ENCODE assay signal across 9 cellular contexts in genomic region chr6:3748726-3749389, GRCh38. TPM values are rescaled to one million over a fixed set of nuclear protein-coding genes. Genes with fewer than 3 reads are reported as not detected.
DNase-seq lines count a peak whose midpoint lies in the region; ATAC-seq, FAIRE-seq and TF ChIP-seq lines count a peak whose summit lies in the region.
"Had no signal": no experiment of that assay in that cellular context is flagged by ENCODE, and none has a peak within 500 bp of the region (broad histone marks: within the 10 kb centered on the region; RNA-seq: fewer than 3 reads in every experiment).

No MANE protein-coding gene starts in this region.

- no peak overlapping the region for H2AK5ac ChIP-seq in mesendoderm (ENCODE audit: low read length)

- H3K27ac ChIP-seq in CD8-positive, alpha-beta memory T cell (ENCODE audit: low read depth, low read length): no peak overlapping the region
- H3K27ac ChIP-seq in keratinocyte (ENCODE audit: control insufficient read depth, insufficient read depth, low read length): peak overlapping the region; percentile 80
- H3K27ac ChIP-seq in mesendoderm (ENCODE audit: low read depth, low read length): no peak overlapping the region

- no peak for DNase-seq in CD8-positive, alpha-beta memory T cell
- DNase-seq in keratinocyte (ENCODE audit: low read depth, low spot score) (no peak), mesendoderm (no peak)
- DNase-seq in activated T-cell treated with anti-CD3 and anti-CD28 coated beads, Interleukin-2, amount 50 U/mL, for 48 hours: no peak

- H3K56ac ChIP-seq in mesendoderm (ENCODE audit: low read length): no peak overlapping the region

- H3K23ac ChIP-seq in mesendoderm (ENCODE audit: low read length): no peak overlapping the region

- H2BK15ac ChIP-seq in mesendoderm (replicated peaks; ENCODE audit: low read depth): no peak overlapping the region

- H3K36me3 ChIP-seq in CD8-positive, alpha-beta memory T cell (ENCODE audit: insufficient read depth, low read length): no peaks in the 10 kb centered on the region
- H3K36me3 ChIP-seq in keratinocyte (ENCODE audit: control insufficient read depth in 2 of 2, extremely low read depth in 1 of 2, insufficient read depth in 2 of 2, low read length in 2 of 2) (peaks cover 17 to 23% of the 10 kb centered on the region in 2 experiments), skeletal muscle satellite cell (ENCODE audit: insufficient read depth, low read length) (peaks cover 51% of the 10 kb centered on the region), mesendoderm (ENCODE audit: control insufficient read depth, insufficient read depth, low read length) (no peaks in the 10 kb centered on the region)

- no peak overlapping the region for H3K18ac ChIP-seq in mesendoderm (ENCODE audit: low read length)

- CTCF ChIA-PET in CD8-positive, alpha-beta memory T cell (lab: Charles Lee): interaction anchor here (0.9 to 3.7 kb wide), 7 partner anchors 16 to 407 kb away, joined by 3 to 13 read pairs (median 5); partner anchors contain the start of gene FAM50B

- no CpG with 5 or more reads among the region's 7 CpGs for WGBS in mesendoderm (ENCODE audit: extremely low coverage, insufficient coverage, low lambda C conversion rate)

- no peaks in the 10 kb centered on the region for H3K9me3 ChIP-seq in CD8-positive, alpha-beta memory T cell (ENCODE audit: low read length)
- no peaks in the 10 kb centered on the region for H3K9me3 ChIP-seq in keratinocyte (ENCODE audit: control insufficient read depth, low read depth, low read length)
- H3K9me3 ChIP-seq in skeletal muscle satellite cell (replicated peaks; ENCODE audit: low read length): no peaks in the 10 kb centered on the region

- no peak overlapping the region for H4K5ac ChIP-seq in mesendoderm (ENCODE audit: low read length)

- no peak for FAIRE-seq in keratinocyte (lab: Jason Lieb, UNC)

- peaks cover 0 to 2% (median 0%) of the 10 kb centered on the region in 3 donors for H3K36me3 Mint-ChIP-seq in CD8-positive, alpha-beta memory T cell
- H3K36me3 Mint-ChIP-seq in brain: no peaks in the 10 kb centered on the region

- no peak overlapping the region for H2BK5ac ChIP-seq in mesendoderm (ENCODE audit: low read length)

- peaks cover 7% of the 10 kb centered on the region for H3K9me1 ChIP-seq in keratinocyte (ENCODE audit: control insufficient read depth, extremely low read depth, insufficient read depth, low read length)

- no peaks in the 10 kb centered on the region for H3K9me3 Mint-ChIP-seq in CD8-positive, alpha-beta memory T cell
- H3K9me3 Mint-ChIP-seq in brain: no peaks in the 10 kb centered on the region

- peaks cover 5% of the 10 kb centered on the region for H3K4me1 ChIP-seq in CD8-positive, alpha-beta memory T cell (ENCODE audit: insufficient read depth, low read length)
- H3K4me1 ChIP-seq in keratinocyte (ENCODE audit: control insufficient read depth, extremely low read depth, insufficient read depth, low read length): peaks cover 22% of the 10 kb centered on the region
- H3K4me1 ChIP-seq in skeletal muscle satellite cell (ENCODE audit: control insufficient read depth, insufficient read depth, low read length): peaks cover 55% of the 10 kb centered on the region
- H3K4me1 ChIP-seq in mesendoderm (ENCODE audit: control insufficient read depth, low read depth, low read length): no peaks in the 10 kb centered on the region

- peaks cover 0 to 14% (median 5%) of the 10 kb centered on the region in 3 donors for H3K4me1 Mint-ChIP-seq in CD8-positive, alpha-beta memory T cell
- H3K4me1 Mint-ChIP-seq in brain: peaks cover 56% of the 10 kb centered on the region

- no peak overlapping the region for H3K4ac ChIP-seq in mesendoderm (ENCODE audit: low read depth, low read length)

- H3K27me3 Mint-ChIP-seq in CD8-positive, alpha-beta memory T cell: peaks cover 21 to 43% of the 10 kb centered on the region in 2 donors
- peaks cover 15% of the 10 kb centered on the region for H3K27me3 Mint-ChIP-seq in brain

- ATAC-seq in GM21825 (IDR thresholded peaks at IDR 0.05; ENCODE audit: unreplicated experiment) (no peak), GM21381 (IDR thresholded peaks at IDR 0.05; ENCODE audit: unreplicated experiment) (no peak)

- H4K8ac ChIP-seq in mesendoderm (ENCODE audit: low read depth, low read length): no peak overlapping the region

- H3K9ac ChIP-seq in keratinocyte (ENCODE audit: control insufficient read depth, extremely low read depth, insufficient read depth, low read length): peak overlapping the region; percentile 85
- H3K9ac ChIP-seq in skeletal muscle satellite cell (ENCODE audit: low read depth, low read length): peak overlapping the region; percentile 97
- H3K9ac ChIP-seq in mesendoderm (ENCODE audit: low read length): no peak overlapping the region

- H3K4me2 ChIP-seq in keratinocyte (ENCODE audit: control insufficient read depth, extremely low read depth, insufficient read depth, low read depth, low read length) (peak overlapping the region; percentile 91), skeletal muscle satellite cell (ENCODE audit: low read length) (peak overlapping the region; percentile 93), mesendoderm (ENCODE audit: low read length) (no peak overlapping the region)

- H3K79me1 ChIP-seq in mesendoderm (ENCODE audit: low read length): no peaks in the 10 kb centered on the region

- POLR2A ChIA-PET in CD8-positive, alpha-beta memory T cell (lab: Charles Lee): no interaction called here

- peaks cover 71% of the 10 kb centered on the region for H3K79me2 ChIP-seq in keratinocyte (ENCODE audit: control insufficient read depth, insufficient read depth, low read length)
- no peaks in the 10 kb centered on the region for H3K79me2 ChIP-seq in mesendoderm (ENCODE audit: control insufficient read depth, insufficient read depth, low read length)

- no peak overlapping the region for H3K4me3 ChIP-seq in CD8-positive, alpha-beta memory T cell (ENCODE audit: low read length)
- H3K4me3 ChIP-seq in keratinocyte (ENCODE audit: control insufficient read depth in 2 of 3, extremely low read depth in 1 of 3, insufficient read depth in 2 of 3, low read depth in 1 of 3, low read length in 3 of 3) (peak overlapping the region; percentile 68 to 86 (median 75)), skeletal muscle satellite cell (ENCODE audit: low read length) (peak overlapping the region; percentile 94), mesendoderm (ENCODE audit: low read length) (no peak overlapping the region)

- no peak overlapping the region for H2BK120ac ChIP-seq in mesendoderm (ENCODE audit: low read depth, low read length)

- dilution Hi-C loops in keratinocyte (cut with MboI; ENCODE audit: extremely low pct_ligation_motif_present, low sequenced_read_pairs): no loop called here

- TF ChIP-seq CTCF in brain (conservative IDR thresholded peaks at IDR 0.05): no peak
- no peak for TF ChIP-seq CTCF in keratinocyte (optimal IDR thresholded peaks at IDR 0.05 in 1 of 3, IDR thresholded peaks at IDR 0.05 in 1 of 3, conservative IDR thresholded peaks at IDR 0.05 in 1 of 3; ENCODE audit: extremely low read depth in 1 of 3, insufficient read depth in 2 of 3, low read length in 3 of 3)

- H3K27ac Mint-ChIP-seq in CD8-positive, alpha-beta memory T cell: no peak overlapping the region
- H3K27ac Mint-ChIP-seq in brain: peak overlapping the region; percentile 23 to 95 (median 87)

- no peak overlapping the region for H2AFZ ChIP-seq in keratinocyte (ENCODE audit: control insufficient read depth, low read length)

- H4K20me1 ChIP-seq in keratinocyte (ENCODE audit: control insufficient read depth, extremely low read depth, insufficient read depth, low read length): peaks cover 26% of the 10 kb centered on the region

- H3K27me3 ChIP-seq in CD8-positive, alpha-beta memory T cell (ENCODE audit: insufficient read depth, low read length, poor library complexity, severe bottlenecking): peaks cover 24% of the 10 kb centered on the region
- H3K27me3 ChIP-seq in keratinocyte (ENCODE audit: control insufficient read depth, extremely low read depth, insufficient read depth, low read length): no peaks in the 10 kb centered on the region
- no peaks in the 10 kb centered on the region for H3K27me3 ChIP-seq in skeletal muscle satellite cell (ENCODE audit: control insufficient read depth, insufficient read depth, low read length)
- H3K27me3 ChIP-seq in mesendoderm (ENCODE audit: insufficient read depth, low read length, poor library complexity): peaks cover 2% of the 10 kb centered on the region

- peak overlapping the region in 6 of 7 donors; percentile 9 to 70 (median 60) for H3K4me3 Mint-ChIP-seq in CD8-positive, alpha-beta memory T cell
- peak overlapping the region; percentile 84 to 92 (median 86) for H3K4me3 Mint-ChIP-seq in brain

RNA-seq across cellular contexts. Expression of gene PXDC1, which starts 2.7 kb away (rescaled TPM):
- total RNA-seq in CD8-positive, alpha-beta memory T cell: under 1 TPM; 0.15 to 0.24 TPM
- not detected for polyA plus RNA-seq in CD8-positive, alpha-beta memory T cell
- 30.5 TPM for polyA plus RNA-seq in brain (ENCODE audit: insufficient read depth, low read depth, low replicate concordance)
- polyA plus RNA-seq in keratinocyte: 17.1 to 23.4 TPM (median 17.5 TPM) in 3 replicates
- polyA plus RNA-seq in keratinocyte (2011; ENCODE audit: low read depth): 26.4 TPM
- polyA plus RNA-seq in keratinocyte (2011; cell fraction: cytosol; rRNA removed): 17.3 and 23.6 TPM in 2 replicates
- 18.9 and 26.2 TPM in 2 replicates for polyA plus RNA-seq in keratinocyte (2011; cell fraction: nucleus; rRNA removed)
- 32.2 and 58.3 TPM in 2 replicates for polyA plus RNA-seq in keratinocyte (2012; ENCODE audit: low replicate concordance)
- polyA minus RNA-seq in keratinocyte: 11.8 to 28.5 TPM (median 18.3 TPM) in 3 replicates
- 23.2 TPM for polyA minus RNA-seq in keratinocyte (2011; cell fraction: cytosol; rRNA and poly(A)+ RNA removed)
- 13.0 and 14.0 TPM in 2 replicates for polyA minus RNA-seq in keratinocyte (2011; cell fraction: nucleus; rRNA and poly(A)+ RNA removed)
- 31.2 and 33.6 TPM in 2 replicates for total RNA-seq in skeletal muscle satellite cell (2012; rRNA removed)
- 1.2 TPM for polyA plus RNA-seq in mesendoderm (2013, experiment 1 of 2)
- polyA plus RNA-seq in mesendoderm (2013, experiment 2 of 2): 1.3 TPM
- total RNA-seq: OCI-LY7 had no signal

Comparison
In these comparisons a context has a peak if more than half of its experiments do, and no peak if none do; other contexts are left out.
1. H3K4me3 ChIP-seq: peak in keratinocyte (3 of 3) and skeletal muscle satellite cell (single experiment); none in CD8-positive, alpha-beta memory T cell (single experiment) and mesendoderm (single experiment).
2. H3K27ac Mint-ChIP-seq: peak in brain (5 of 5); none in CD8-positive, alpha-beta memory T cell (0 of 8).
3. RNA of gene PXDC1, which starts 2.7 kb away (polyA plus RNA-seq): 30.5 TPM in brain (single experiment) and 17.1 to 58.3 TPM in keratinocyte; not detected in CD8-positive, alpha-beta memory T cell (single experiment); every median in the first group is over 10 times any median in the second.